14 cellular contexts compared by ENCODE assay signal in the genomic region with DNA sequence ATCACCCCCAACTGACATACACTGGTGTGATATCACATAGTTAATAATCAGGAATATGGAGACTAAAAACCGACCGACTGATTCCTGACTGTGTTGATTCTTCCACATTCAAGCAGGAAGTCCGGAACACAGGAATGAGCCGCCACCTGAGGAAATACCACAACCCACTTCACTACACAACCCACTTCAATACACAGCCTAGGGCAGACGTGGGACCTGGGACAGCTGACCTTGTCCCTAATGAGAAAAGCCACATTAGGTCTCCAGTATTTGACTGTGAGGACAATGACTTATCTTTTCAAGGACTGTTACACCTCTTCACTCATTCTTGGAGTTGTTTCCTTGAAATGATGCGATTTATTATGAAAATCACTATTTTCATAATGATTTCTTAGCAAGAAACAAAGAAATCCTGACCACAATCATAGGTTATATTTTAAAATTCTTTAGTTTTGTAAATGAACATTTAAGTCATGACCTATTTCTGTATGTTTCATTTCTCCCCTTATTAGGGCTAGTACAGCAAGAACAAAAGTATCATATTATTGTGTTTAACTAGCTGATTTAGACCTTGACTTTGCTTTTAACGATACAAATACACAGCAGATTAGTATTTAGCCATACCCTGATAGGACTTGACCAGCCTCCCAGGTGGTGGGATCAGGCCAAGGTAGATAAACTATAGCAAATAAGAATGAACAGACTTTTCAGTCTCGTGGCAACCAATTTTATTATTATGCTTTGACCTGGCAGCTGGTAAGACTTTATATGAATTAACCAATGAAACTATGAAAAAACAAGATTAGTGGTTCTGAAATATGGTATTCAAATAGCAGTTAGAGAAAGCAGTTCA. TPM values are rescaled to one million over a fixed set of nuclear protein-coding genes. Genes with fewer than 3 reads are reported as not detected.
A peak's percentile ranks its signal among the peaks of the same experiment; 100 is the strongest.
DNase-seq lines count a peak whose midpoint lies in the region; ATAC-seq and TF ChIP-seq lines count a peak whose summit lies in the region.
"Had no signal": no experiment of that assay in that cellular context is flagged by ENCODE, and none has a peak within 500 bp of the region (broad histone marks: within the 10 kb centered on the region; RNA-seq: fewer than 3 reads in every experiment).

No MANE protein-coding gene starts in this region.

- intact Hi-C loops in vagina (cut with DNase I): no loop called here

- no peak overlapping the region for H2AFZ ChIP-seq in mesenchymal stem cell (ENCODE audit: low read depth, low read length)

- peak overlapping the region; percentile 37 to 56 for H3K18ac ChIP-seq in mesenchymal stem cell (ENCODE audit: low read depth in 1 of 2, low read length in 2 of 2)

- H3K27me3 ChIP-seq in mesenchymal stem cell (ENCODE audit: control insufficient read depth in 1 of 2, insufficient read depth in 1 of 2, low read length in 2 of 2) (no peaks in the 10 kb centered on the region), vagina (no peaks in the 10 kb centered on the region)
- H3K27me3 ChIP-seq: tibial nerve had no signal

- TF ChIP-seq CTCF in vagina (IDR thresholded peaks at IDR 0.05): no peak
- TF ChIP-seq CTCF in nephron progenitor cell (IDR thresholded peaks at IDR 0.05): no peak

- H4K8ac ChIP-seq in mesenchymal stem cell (ENCODE audit: low read length): no peak overlapping the region

- H3K4me1 Mint-ChIP-seq in activated naive CD4-positive, alpha-beta T cell treated with anti-CD3 and anti-CD28 coated beads, Interleukin-2, amount 10 ng/mL, durations not matched to agents 7 days and 5 days: peaks cover 97% of the 10 kb centered on the region
- peaks cover 96% of the 10 kb centered on the region for H3K4me1 Mint-ChIP-seq in activated naive CD8-positive, alpha-beta T cell (ENCODE audit: low read depth)
- peaks cover 16% of the 10 kb centered on the region for H3K4me1 Mint-ChIP-seq in nephron progenitor cell

- H2BK15ac ChIP-seq in mesenchymal stem cell (ENCODE audit: low read depth, poor library complexity, severe bottlenecking): no peak overlapping the region

- H3K27me3 Mint-ChIP-seq in activated naive CD4-positive, alpha-beta T cell treated with anti-CD3 and anti-CD28 coated beads, Interleukin-2, amount 10 ng/mL, durations not matched to agents 7 days and 5 days: no peaks in the 10 kb centered on the region
- H3K27me3 Mint-ChIP-seq in activated naive CD8-positive, alpha-beta T cell: no peaks in the 10 kb centered on the region
- H3K27me3 Mint-ChIP-seq in nephron progenitor cell (ENCODE audit: low read depth, poor library complexity): peaks cover 9% of the 10 kb centered on the region

- no peak overlapping the region for H2BK5ac ChIP-seq in mesenchymal stem cell (ENCODE audit: low read depth, low read length, poor library complexity, severe bottlenecking)

- H2AK5ac ChIP-seq in mesenchymal stem cell (ENCODE audit: low read length, severe bottlenecking): no peak overlapping the region

- H3K27ac Mint-ChIP-seq in activated naive CD4-positive, alpha-beta T cell treated with anti-CD3 and anti-CD28 coated beads, Interleukin-2, amount 10 ng/mL, durations not matched to agents 7 days and 5 days: peak overlapping the region; percentile 50
- H3K27ac Mint-ChIP-seq in activated naive CD8-positive, alpha-beta T cell: peak overlapping the region; percentile 87
- no peak overlapping the region for H3K27ac Mint-ChIP-seq in nephron progenitor cell

- peak overlapping the region in 1 of 2 experiments; percentile 59 for H2BK12ac ChIP-seq in mesenchymal stem cell (ENCODE audit: low read length in 2 of 2)

- no peak overlapping the region for H2BK120ac ChIP-seq in mesenchymal stem cell (ENCODE audit: low read depth, low read length)

- no peaks in the 10 kb centered on the region for H3K9me3 Mint-ChIP-seq in activated naive CD4-positive, alpha-beta T cell treated with anti-CD3 and anti-CD28 coated beads, Interleukin-2, amount 10 ng/mL, durations not matched to agents 7 days and 5 days
- no peaks in the 10 kb centered on the region for H3K9me3 Mint-ChIP-seq in activated naive CD8-positive, alpha-beta T cell (ENCODE audit: low read depth)
- H3K9me3 Mint-ChIP-seq in nephron progenitor cell: no peaks in the 10 kb centered on the region

- ATAC-seq in HG02759 (IDR thresholded peaks at IDR 0.05; ENCODE audit: unreplicated experiment): no peak

- no peak overlapping the region for H3K4me2 ChIP-seq in mesenchymal stem cell (ENCODE audit: low read length, poor library complexity, severe bottlenecking)

- no peak overlapping the region for H3K4me3 ChIP-seq in mesenchymal stem cell (ENCODE audit: insufficient read depth in 1 of 2, low read depth in 1 of 2, low read length in 2 of 2)
- H3K4me3 ChIP-seq in vagina: no peak overlapping the region
- H3K4me3 ChIP-seq: tibial nerve had no signal

- H3K9ac ChIP-seq in mesenchymal stem cell (ENCODE audit: low read length): no peak overlapping the region

- no peak overlapping the region for H4K91ac ChIP-seq in mesenchymal stem cell (ENCODE audit: low read length)

- TF ChIP-seq POLR2A in vagina (IDR thresholded peaks at IDR 0.05): no peak

- H3K27ac ChIP-seq in mesenchymal stem cell (ENCODE audit: low read length, poor library complexity, severe bottlenecking): no peak overlapping the region
- peak overlapping the region; percentile 61 for H3K27ac ChIP-seq in vagina

- H3K23ac ChIP-seq in mesenchymal stem cell (ENCODE audit: low read length in 2 of 2): no peak overlapping the region

- no peaks in the 10 kb centered on the region for H3K9me3 ChIP-seq in mesenchymal stem cell (ENCODE audit: control insufficient read depth, low read length)
- H3K9me3 ChIP-seq in vagina: no peaks in the 10 kb centered on the region
- H3K9me3 ChIP-seq: tibial nerve had no signal

- H3K14ac ChIP-seq in mesenchymal stem cell (ENCODE audit: low read length in 2 of 2): no peak overlapping the region

- DNase-seq in activated naive CD4-positive, alpha-beta T cell treated with anti-CD3 and anti-CD28 coated beads, Interleukin-2, amount 10 ng/mL, durations not matched to agents 7 days and 5 days: no peak
- no peak for DNase-seq in activated naive CD4-positive, alpha-beta T cell (lab: John Stamatoyannopoulos, UW)
- DNase-seq in mesenchymal stem cell (no peak), vagina (ENCODE audit: extremely low spot score in 2 of 2) (peak in 1 of 2 donors; percentile 44), nephron progenitor cell (no peak), cerebellar cortex (ENCODE audit: low spot score) (no peak)
- DNase-seq: activated CD4-positive, alpha-beta T cell treated with anti-CD3 and anti-CD28 coated beads for 48 hours; cortex of kidney; NCI-H1048; NCI-H2227 treated with DMSO at 0.1 percent for 48 hours; SW 1271 had no signal

- H3K4me1 ChIP-seq in mesenchymal stem cell (ENCODE audit: control insufficient read depth, insufficient read depth, low read depth, low read length): peaks cover 3% of the 10 kb centered on the region
- peaks cover 39% of the 10 kb centered on the region for H3K4me1 ChIP-seq in vagina

- no peak overlapping the region for H3K4me3 Mint-ChIP-seq in activated naive CD4-positive, alpha-beta T cell treated with anti-CD3 and anti-CD28 coated beads, Interleukin-2, amount 10 ng/mL, durations not matched to agents 7 days and 5 days
- peak overlapping the region; percentile 61 for H3K4me3 Mint-ChIP-seq in activated naive CD8-positive, alpha-beta T cell
- H3K4me3 Mint-ChIP-seq in nephron progenitor cell: no peak overlapping the region

- CTCF ChIA-PET in activated naive CD4-positive, alpha-beta T cell treated with anti-CD3 and anti-CD28 coated beads, Interleukin-2, amount 10 ng/mL, durations not matched to agents 7 days and 5 days (lab: Charles Lee): no interaction called here

- H3K4ac ChIP-seq in mesenchymal stem cell (ENCODE audit: low read depth in 1 of 2, low read length in 2 of 2): peak overlapping the region in 1 of 2 experiments; percentile 79

- WGBS in mesenchymal stem cell: 92% methylated on average over 5 of the region's 8 CpGs

- H3K36me3 Mint-ChIP-seq in activated naive CD4-positive, alpha-beta T cell treated with anti-CD3 and anti-CD28 coated beads, Interleukin-2, amount 10 ng/mL, durations not matched to agents 7 days and 5 days: peaks cover 57% of the 10 kb centered on the region
- H3K36me3 Mint-ChIP-seq in activated naive CD8-positive, alpha-beta T cell: peaks cover 8% of the 10 kb centered on the region
- peaks cover 4% of the 10 kb centered on the region for H3K36me3 Mint-ChIP-seq in nephron progenitor cell (ENCODE audit: low read depth)

- H3K36me3 ChIP-seq in mesenchymal stem cell (ENCODE audit: control insufficient read depth in 1 of 2, insufficient read depth in 2 of 2, low read depth in 1 of 2, low read length in 2 of 2) (peaks cover 0 to 7% of the 10 kb centered on the region in 2 experiments), vagina (no peaks in the 10 kb centered on the region)
- H3K36me3 ChIP-seq: tibial nerve had no signal

- peaks cover 19% of the 10 kb centered on the region for H3K79me1 ChIP-seq in mesenchymal stem cell (replicated peaks; ENCODE audit: low read length, poor library complexity, severe bottlenecking)

RNA-seq across cellular contexts. Expression of a gene that starts 6.1 kb away (rescaled TPM):
- 22.8 TPM for polyA plus RNA-seq in mesenchymal stem cell (2013, experiment 1 of 2)
- polyA plus RNA-seq in mesenchymal stem cell (2013, experiment 2 of 2): 24.9 TPM
- 29.5 TPM for total RNA-seq in vagina

RNA-seq across cellular contexts. Expression of a gene that starts 35.4 kb away (rescaled TPM):
- polyA plus RNA-seq in mesenchymal stem cell (2013, experiment 1 of 2): 17.7 TPM
- polyA plus RNA-seq in mesenchymal stem cell (2013, experiment 2 of 2): 16.8 TPM
- total RNA-seq in vagina: 6.4 TPM

RNA-seq across cellular contexts. Expression of a gene that starts 35.5 kb away (rescaled TPM):
- 17.1 TPM for polyA plus RNA-seq in mesenchymal stem cell (2013, experiment 1 of 2)
- 17.9 TPM for polyA plus RNA-seq in mesenchymal stem cell (2013, experiment 2 of 2)
- 6.9 TPM for total RNA-seq in vagina
